25 cellular contexts compared by ENCODE assay signal in genomic region chr3:86921981-86922680, GRCh38.
DNase-seq lines count a peak whose midpoint lies in the region; ATAC-seq, FAIRE-seq and TF ChIP-seq lines count a peak whose summit lies in the region.
"Had no signal": no experiment of that assay in that cellular context is flagged by ENCODE, and none has a peak within 500 bp of the region (broad histone marks: within the 10 kb centered on the region; RNA-seq: fewer than 3 reads in every experiment).

No MANE protein-coding gene starts in this region.

- dilution Hi-C loops in keratinocyte (cut with MboI; ENCODE audit: extremely low pct_ligation_motif_present, low sequenced_read_pairs) = no loop called here

- TF ChIP-seq CTCF in heart right ventricle (IDR thresholded peaks at IDR 0.05) = no peak
- TF ChIP-seq CTCF in bronchial epithelial cell (IDR thresholded peaks at IDR 0.05; ENCODE audit: insufficient read depth, low read length, severe bottlenecking) = no peak
- no peak for TF ChIP-seq CTCF in keratinocyte (optimal IDR thresholded peaks at IDR 0.05 in 1 of 3, IDR thresholded peaks at IDR 0.05 in 1 of 3, conservative IDR thresholded peaks at IDR 0.05 in 1 of 3; ENCODE audit: extremely low read depth in 1 of 3, insufficient read depth in 2 of 3, low read length in 3 of 3)

- CTCF ChIA-PET in CD8-positive, alpha-beta memory T cell (lab: Charles Lee) = no interaction called here

- no peak overlapping the region for H3K27ac Mint-ChIP-seq in CD8-positive, alpha-beta memory T cell
- H3K27ac Mint-ChIP-seq in stimulated activated naive B cell treated with anti-CD40 and anti-IgM and Interleukin-4, amounts not matched to agents 10 μg/mL and 1 μg/mL and 100 μg/mL, for 72 hours = no peak overlapping the region
- H3K27ac Mint-ChIP-seq: activated naive CD8-positive, alpha-beta T cell treated with anti-CD3 and anti-CD28 coated beads, Interleukin-2, amount 50 U/mL, for 24 hours; T-helper 1 cell treated with Interleukin-12 subunit alpha and Interleukin-12 subunit beta and Interleukin-4 antibody, amounts not matched to agents 30 μg/mL and 1 μg/mL, for 36 hours had no signal

- DNase-seq in left ventricle myocardium superior = no peak
- DNase-seq in heart right ventricle = no peak
- peak; percentile 40 for DNase-seq in bronchial epithelial cell (ENCODE audit: low read depth)
- no peak for DNase-seq in keratinocyte (ENCODE audit: low read depth, low spot score)
- DNase-seq in CD8-positive, alpha-beta memory T cell = no peak
- no peak for DNase-seq in left lobe of liver (ENCODE audit: low spot score)
- DNase-seq in stimulated activated naive B cell treated with anti-CD40 and anti-IgM and Interleukin-4, amounts not matched to agents 10 μg/mL and 1 μg/mL and 100 μg/mL, for 72 hours = no peak
- DNase-seq: 8988T; activated CD4-positive, alpha-beta T cell treated with anti-CD3 and anti-CD28 coated beads, Interleukin-2, amount 50 U/mL, for 1 hour; activated CD8-positive, alpha-beta memory T cell treated with anti-CD3 and anti-CD28 coated beads, Interleukin-2, amount 50 U/mL, for 4 hours; activated naive CD8-positive, alpha-beta T cell treated with anti-CD3 and anti-CD28 coated beads, Interleukin-2, amount 50 U/mL, for 24 hours; GF-D8; head of caudate nucleus; left ventricle myocardium inferior; NCI-H1092 treated with DMSO at 0.1 percent for 48 hours; NCI-H2081; Peyer's patch; retina; stimulated activated CD4-positive, alpha-beta T cell treated with anti-CD3 and anti-CD28 coated beads, Interleukin-12 subunit alpha, Interleukin-12 subunit beta, amount 100 ng/mL, for 4 hours had no signal

- no peaks in the 10 kb centered on the region for H4K20me1 ChIP-seq in keratinocyte (ENCODE audit: control insufficient read depth, extremely low read depth, insufficient read depth, low read length)
- H4K20me1 ChIP-seq: BLaER1 treated with 17β-estradiol and CSF1 and Interleukin-3, amounts not matched to agents 10 nM and 100 nM had no signal

- intact Hi-C loops in left ventricle myocardium superior (cut with micrococcal nuclease) = no loop called here
- intact Hi-C loops in heart right ventricle (cut with DNase I) = no loop called here

- no peak overlapping the region for H3K4me3 Mint-ChIP-seq in CD8-positive, alpha-beta memory T cell
- H3K4me3 Mint-ChIP-seq in stimulated activated naive B cell treated with anti-CD40 and anti-IgM and Interleukin-4, amounts not matched to agents 10 μg/mL and 1 μg/mL and 100 μg/mL, for 72 hours = no peak overlapping the region
- H3K4me3 Mint-ChIP-seq: activated naive CD8-positive, alpha-beta T cell treated with anti-CD3 and anti-CD28 coated beads, Interleukin-2, amount 50 U/mL, for 24 hours; T-helper 1 cell treated with Interleukin-12 subunit alpha and Interleukin-12 subunit beta and Interleukin-4 antibody, amounts not matched to agents 30 μg/mL and 1 μg/mL, for 36 hours had no signal

- H3K9me3 ChIP-seq in heart right ventricle (no peaks in the 10 kb centered on the region), keratinocyte (ENCODE audit: control insufficient read depth, low read depth, low read length) (no peaks in the 10 kb centered on the region)
- H3K9me3 ChIP-seq in CD8-positive, alpha-beta memory T cell (ENCODE audit: low read length) = no peaks in the 10 kb centered on the region
- H3K9me3 ChIP-seq: BLaER1 treated with 17β-estradiol and CSF1 and Interleukin-3, amounts not matched to agents 10 nM and 100 nM; left ventricle myocardium inferior; neutrophil; Peyer's patch had no signal

- peak; percentile 24 for ATAC-seq in left ventricle myocardium superior
- no peak for ATAC-seq in heart right ventricle
- ATAC-seq in GM21786 (IDR thresholded peaks at IDR 0.05; ENCODE audit: unreplicated experiment) = no peak
- ATAC-seq in left lobe of liver = no peak
- no peak for ATAC-seq in stimulated activated naive B cell treated with anti-CD40 and anti-IgM and Interleukin-4, amounts not matched to agents 10 μg/mL and 1 μg/mL and 100 μg/mL, for 72 hours (replicated peaks)
- ATAC-seq: activated naive CD8-positive, alpha-beta T cell treated with anti-CD3 and anti-CD28 coated beads, Interleukin-2, amount 50 U/mL, for 24 hours had no signal

- H3K27me3 ChIP-seq in heart right ventricle = no peaks in the 10 kb centered on the region
- H3K27me3 ChIP-seq in bronchial epithelial cell (ENCODE audit: control insufficient read depth, insufficient read depth, low read length) = no peaks in the 10 kb centered on the region
- H3K27me3 ChIP-seq in keratinocyte (ENCODE audit: control insufficient read depth, extremely low read depth, insufficient read depth, low read length) = no peaks in the 10 kb centered on the region
- H3K27me3 ChIP-seq in CD8-positive, alpha-beta memory T cell (ENCODE audit: insufficient read depth, low read length, poor library complexity, severe bottlenecking) = no peaks in the 10 kb centered on the region
- H3K27me3 ChIP-seq: BLaER1 treated with 17β-estradiol and CSF1 and Interleukin-3, amounts not matched to agents 10 nM and 100 nM; neutrophil; Peyer's patch had no signal

- H3K4me1 Mint-ChIP-seq in CD8-positive, alpha-beta memory T cell = no peaks in the 10 kb centered on the region
- H3K4me1 Mint-ChIP-seq in stimulated activated naive B cell treated with anti-CD40 and anti-IgM and Interleukin-4, amounts not matched to agents 10 μg/mL and 1 μg/mL and 100 μg/mL, for 72 hours = no peaks in the 10 kb centered on the region
- H3K4me1 Mint-ChIP-seq: activated naive CD8-positive, alpha-beta T cell treated with anti-CD3 and anti-CD28 coated beads, Interleukin-2, amount 50 U/mL, for 24 hours had no signal

- H3K36me3 Mint-ChIP-seq in CD8-positive, alpha-beta memory T cell = no peaks in the 10 kb centered on the region
- H3K36me3 Mint-ChIP-seq in stimulated activated naive B cell treated with anti-CD40 and anti-IgM and Interleukin-4, amounts not matched to agents 10 μg/mL and 1 μg/mL and 100 μg/mL, for 72 hours = no peaks in the 10 kb centered on the region

- H3K27ac ChIP-seq in heart right ventricle = peak overlapping the region in 2 of 10 donors; percentile 1 to 2
- peak overlapping the region; percentile 46 for H3K27ac ChIP-seq in keratinocyte (ENCODE audit: control insufficient read depth, insufficient read depth, low read length)
- no peak overlapping the region for H3K27ac ChIP-seq in CD8-positive, alpha-beta memory T cell (ENCODE audit: low read depth, low read length)
- H3K27ac ChIP-seq: BLaER1 treated with 17β-estradiol and CSF1 and Interleukin-3, amounts not matched to agents 10 nM and 100 nM; left ventricle myocardium inferior; neutrophil; Peyer's patch had no signal

- 47 to 74% methylated on average over 1 of the region's 1 CpG for WGBS in heart right ventricle, 2 donors

- H3K9ac ChIP-seq in keratinocyte (ENCODE audit: control insufficient read depth, extremely low read depth, insufficient read depth, low read length) = no peak overlapping the region
- H3K9ac ChIP-seq: BLaER1 treated with 17β-estradiol and CSF1 and Interleukin-3, amounts not matched to agents 10 nM and 100 nM had no signal

- H3K27me3 Mint-ChIP-seq in CD8-positive, alpha-beta memory T cell = no peaks in the 10 kb centered on the region
- H3K27me3 Mint-ChIP-seq in stimulated activated naive B cell treated with anti-CD40 and anti-IgM and Interleukin-4, amounts not matched to agents 10 μg/mL and 1 μg/mL and 100 μg/mL, for 72 hours = no peaks in the 10 kb centered on the region
- H3K27me3 Mint-ChIP-seq: activated naive CD8-positive, alpha-beta T cell treated with anti-CD3 and anti-CD28 coated beads, Interleukin-2, amount 50 U/mL, for 24 hours had no signal

- peak overlapping the region; percentile 57 for H3K4me2 ChIP-seq in keratinocyte (ENCODE audit: control insufficient read depth, extremely low read depth, insufficient read depth, low read depth, low read length)
- H3K4me2 ChIP-seq: BLaER1 treated with 17β-estradiol and CSF1 and Interleukin-3, amounts not matched to agents 10 nM and 100 nM had no signal

- no peaks in the 10 kb centered on the region for H3K79me2 ChIP-seq in keratinocyte (ENCODE audit: control insufficient read depth, insufficient read depth, low read length)

- no peak for FAIRE-seq in bronchial epithelial cell (lab: Jason Lieb, UNC)
- no peak for FAIRE-seq in keratinocyte (lab: Jason Lieb, UNC)
- FAIRE-seq: GM19239, urothelium cell line had no signal

- no peaks in the 10 kb centered on the region for H3K36me3 ChIP-seq in heart right ventricle
- H3K36me3 ChIP-seq in bronchial epithelial cell (ENCODE audit: control insufficient read depth, insufficient read depth, low read length) = no peaks in the 10 kb centered on the region
- no peaks in the 10 kb centered on the region for H3K36me3 ChIP-seq in keratinocyte (ENCODE audit: control insufficient read depth in 2 of 2, extremely low read depth in 1 of 2, insufficient read depth in 2 of 2, low read length in 2 of 2)
- no peaks in the 10 kb centered on the region for H3K36me3 ChIP-seq in CD8-positive, alpha-beta memory T cell (ENCODE audit: insufficient read depth, low read length)
- H3K36me3 ChIP-seq: BLaER1 treated with 17β-estradiol and CSF1 and Interleukin-3, amounts not matched to agents 10 nM and 100 nM; left ventricle myocardium inferior; neutrophil; Peyer's patch had no signal

- no peak overlapping the region for H3K4me3 ChIP-seq in heart right ventricle
- no peak overlapping the region for H3K4me3 ChIP-seq in bronchial epithelial cell (ENCODE audit: low read depth, low read length)
- H3K4me3 ChIP-seq in keratinocyte (ENCODE audit: control insufficient read depth in 2 of 3, extremely low read depth in 1 of 3, insufficient read depth in 2 of 3, low read depth in 1 of 3, low read length in 3 of 3) = no peak overlapping the region
- H3K4me3 ChIP-seq in CD8-positive, alpha-beta memory T cell (ENCODE audit: low read length) = no peak overlapping the region
- H3K4me3 ChIP-seq: BLaER1 treated with 17β-estradiol and CSF1 and Interleukin-3, amounts not matched to agents 10 nM and 100 nM; left ventricle myocardium inferior; Peyer's patch had no signal

- POLR2A ChIA-PET in CD8-positive, alpha-beta memory T cell (lab: Charles Lee) = no interaction called here

- H2AFZ ChIP-seq in keratinocyte (ENCODE audit: control insufficient read depth, low read length) = no peak overlapping the region

- no peaks in the 10 kb centered on the region for H3K9me1 ChIP-seq in keratinocyte (ENCODE audit: control insufficient read depth, extremely low read depth, insufficient read depth, low read length)

- H3K9me3 Mint-ChIP-seq in CD8-positive, alpha-beta memory T cell = peaks cover 3 to 9% (median 5%) of the 10 kb centered on the region in 5 donors
- peaks cover 0 to 3% of the 10 kb centered on the region in 2 donors for H3K9me3 Mint-ChIP-seq in stimulated activated naive B cell treated with anti-CD40 and anti-IgM and Interleukin-4, amounts not matched to agents 10 μg/mL and 1 μg/mL and 100 μg/mL, for 72 hours
- H3K9me3 Mint-ChIP-seq: activated naive CD8-positive, alpha-beta T cell treated with anti-CD3 and anti-CD28 coated beads, Interleukin-2, amount 50 U/mL, for 24 hours; T-helper 1 cell treated with Interleukin-12 subunit alpha and Interleukin-12 subunit beta and Interleukin-4 antibody, amounts not matched to agents 30 μg/mL and 1 μg/mL, for 36 hours had no signal

- H3K4me1 ChIP-seq in heart right ventricle (no peaks in the 10 kb centered on the region), keratinocyte (ENCODE audit: control insufficient read depth, extremely low read depth, insufficient read depth, low read length) (peaks cover 17% of the 10 kb centered on the region)
- no peaks in the 10 kb centered on the region for H3K4me1 ChIP-seq in CD8-positive, alpha-beta memory T cell (ENCODE audit: insufficient read depth, low read length)
- H3K4me1 ChIP-seq: BLaER1 treated with 17β-estradiol and CSF1 and Interleukin-3, amounts not matched to agents 10 nM and 100 nM; left ventricle myocardium inferior; Peyer's patch had no signal
